ENCODE assay signal across 12 cellular contexts in the genomic region with DNA sequence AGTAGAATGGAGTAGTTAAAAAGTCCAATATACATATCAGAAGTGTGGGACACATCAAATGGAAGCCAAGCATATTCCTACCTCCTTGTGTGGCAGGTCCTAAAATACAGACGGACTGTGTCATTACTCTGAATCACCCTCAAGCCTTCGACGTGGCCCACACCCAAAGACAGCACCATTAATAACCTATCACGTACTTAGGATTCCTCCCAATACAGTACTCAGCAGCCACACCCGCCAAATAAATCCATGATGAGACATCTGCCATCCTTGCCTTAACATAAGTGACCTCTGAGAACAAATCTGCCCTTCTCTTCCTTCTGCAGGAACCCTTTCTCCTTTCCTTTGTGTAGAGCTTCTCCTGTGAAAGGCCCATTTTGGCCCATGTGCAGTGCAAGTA. TPM values are rescaled to one million over a fixed set of nuclear protein-coding genes. Genes with fewer than 3 reads are reported as not detected.
DNase-seq lines count a peak whose midpoint lies in the region; ATAC-seq and TF ChIP-seq lines count a peak whose summit lies in the region.
"Had no signal": no experiment of that assay in that cellular context is flagged by ENCODE, and none has a peak within 500 bp of the region (broad histone marks: within the 10 kb centered on the region; RNA-seq: fewer than 3 reads in every experiment).

No MANE protein-coding gene starts in this region.

- no peak overlapping the region for H3K23ac ChIP-seq in mesenchymal stem cell (ENCODE audit: low read length in 2 of 2)

- ATAC-seq in GM21447 (IDR thresholded peaks at IDR 0.05; ENCODE audit: unreplicated experiment): no peak
- no peak for ATAC-seq in GM21619 (IDR thresholded peaks at IDR 0.05; ENCODE audit: unreplicated experiment)

- DNase-seq in AG04449 (ENCODE audit: low read depth, low spot score) (peak; percentile 49), HS-27A (ENCODE audit: low read depth) (peak; percentile 67), brain microvascular endothelial cell (peak; percentile 74), mesenchymal stem cell (peak; percentile 53), NCI-H345 treated with DMSO at 0.1 percent for 48 hours (lab: John Stamatoyannopoulos, UW; ENCODE audit: unreplicated experiment) (no peak), NCI-H187 treated with DMSO at 0.1 percent for 48 hours (lab: John Stamatoyannopoulos, UW) (no peak)
- DNase-seq: activated gamma-delta T cell; CD4-positive, alpha-beta T cell; NCI-H1436; stimulated activated naive CD4-positive, alpha-beta T cell treated with Interleukin-2 at 50 U/mL for 16 hours had no signal

- H4K8ac ChIP-seq in mesenchymal stem cell (ENCODE audit: low read length): peak overlapping the region; percentile 72

- no peak for TF ChIP-seq CTCF in AG04449 (IDR thresholded peaks at IDR 0.05; ENCODE audit: insufficient read depth, low read length, missing control alignments)
- no peak for TF ChIP-seq CTCF in brain microvascular endothelial cell (IDR thresholded peaks at IDR 0.05; ENCODE audit: low read depth, low read length, missing control alignments)

- H3K18ac ChIP-seq in mesenchymal stem cell (ENCODE audit: low read depth in 1 of 2, low read length in 2 of 2): peak overlapping the region in 1 of 2 experiments; percentile 33

- CTCF ChIA-PET in AG04449 (lab: Yijun Ruan, JAX): interaction anchor here (0.7 to 0.8 kb wide), 2 partner anchors 12 to 122 kb away, joined by 3 read pairs; no protein-coding TSS in a partner anchor

- 23% methylated on average over 5 of the region's 5 CpGs for WGBS in mesenchymal stem cell

- no peak overlapping the region for H3K14ac ChIP-seq in mesenchymal stem cell (ENCODE audit: low read length in 2 of 2)

- no peaks in the 10 kb centered on the region for H3K9me3 ChIP-seq in mesenchymal stem cell (ENCODE audit: control insufficient read depth, low read length)

- no peak overlapping the region for H3K4me3 ChIP-seq in AG04449 (ENCODE audit: low read depth, low read length)
- no peak overlapping the region for H3K4me3 ChIP-seq in brain microvascular endothelial cell (ENCODE audit: low read depth, low read length)
- H3K4me3 ChIP-seq in mesenchymal stem cell (ENCODE audit: insufficient read depth in 1 of 2, low read depth in 1 of 2, low read length in 2 of 2): no peak overlapping the region

- POLR2A ChIA-PET in AG04449 (lab: Yijun Ruan, JAX): no interaction called here

- H2BK5ac ChIP-seq in mesenchymal stem cell (ENCODE audit: low read depth, low read length, poor library complexity, severe bottlenecking): no peak overlapping the region

- peak overlapping the region; percentile 27 for H3K27ac ChIP-seq in brain microvascular endothelial cell
- no peak overlapping the region for H3K27ac ChIP-seq in mesenchymal stem cell (ENCODE audit: low read length, poor library complexity, severe bottlenecking)

- H3K4ac ChIP-seq in mesenchymal stem cell (ENCODE audit: low read depth in 1 of 2, low read length in 2 of 2): no peak overlapping the region

- H2AK5ac ChIP-seq in mesenchymal stem cell (ENCODE audit: low read length, severe bottlenecking): no peak overlapping the region

- peaks cover 2% of the 10 kb centered on the region for H3K79me1 ChIP-seq in mesenchymal stem cell (replicated peaks; ENCODE audit: low read length, poor library complexity, severe bottlenecking)

- no peak overlapping the region for H2BK15ac ChIP-seq in mesenchymal stem cell (ENCODE audit: low read depth, poor library complexity, severe bottlenecking)

- H3K27me3 ChIP-seq in brain microvascular endothelial cell (replicated peaks) (no peaks in the 10 kb centered on the region), mesenchymal stem cell (ENCODE audit: control insufficient read depth in 1 of 2, insufficient read depth in 1 of 2, low read length in 2 of 2) (no peaks in the 10 kb centered on the region)

- H4K91ac ChIP-seq in mesenchymal stem cell (ENCODE audit: low read length): no peak overlapping the region

- H3K4me2 ChIP-seq in mesenchymal stem cell (ENCODE audit: low read length, poor library complexity, severe bottlenecking): no peak overlapping the region

- in situ Hi-C loops in brain microvascular endothelial cell (cut with HindIII; ENCODE audit: low pct_ligation_motif_present, low sequenced_read_pairs): no loop called here

- no peak overlapping the region for H2BK12ac ChIP-seq in mesenchymal stem cell (ENCODE audit: low read length in 2 of 2)

- H2BK120ac ChIP-seq in mesenchymal stem cell (ENCODE audit: low read depth, low read length): no peak overlapping the region

- H3K9ac ChIP-seq in mesenchymal stem cell (ENCODE audit: low read length): peak overlapping the region; percentile 6

- H3K36me3 ChIP-seq in brain microvascular endothelial cell (replicated peaks): no peaks in the 10 kb centered on the region
- H3K36me3 ChIP-seq in mesenchymal stem cell (ENCODE audit: control insufficient read depth in 1 of 2, insufficient read depth in 2 of 2, low read depth in 1 of 2, low read length in 2 of 2): peaks cover 0 to 3% of the 10 kb centered on the region in 2 experiments

- H3K4me1 ChIP-seq in mesenchymal stem cell (ENCODE audit: control insufficient read depth, insufficient read depth, low read depth, low read length): peaks cover 8% of the 10 kb centered on the region

- no peak overlapping the region for H2AFZ ChIP-seq in mesenchymal stem cell (ENCODE audit: low read depth, low read length)

RNA-seq across cellular contexts. Expression of a gene that starts 38.8 kb away (rescaled TPM):
- polyA plus RNA-seq in mesenchymal stem cell (2013, experiment 1 of 2): 63.6 TPM
- polyA plus RNA-seq in mesenchymal stem cell (2013, experiment 2 of 2): 69.4 TPM

Comparison
In these comparisons a context has a peak if more than half of its experiments do, and no peak if none do; other contexts are left out.
1. DNase-seq: peak in AG04449 (single experiment), HS-27A (single experiment), brain microvascular endothelial cell (single experiment) and mesenchymal stem cell (single experiment); none in NCI-H345 treated with DMSO at 0.1 percent for 48 hours (single experiment) and NCI-H187 treated with DMSO at 0.1 percent for 48 hours (single experiment).